Comparison of ENCODE assay signal across 19 cellular contexts in genomic region chr10:17076626-17077025, GRCh38. TPM values are rescaled to one million over a fixed set of nuclear protein-coding genes. Genes with fewer than 3 reads are reported as not detected.
A peak's percentile ranks its signal among the peaks of the same experiment; 100 is the strongest.
DNase-seq lines count a peak whose midpoint lies in the region; ATAC-seq and TF ChIP-seq lines count a peak whose summit lies in the region.
"Had no signal": no experiment of that assay in that cellular context is flagged by ENCODE, and none has a peak within 500 bp of the region (broad histone marks: within the 10 kb centered on the region; RNA-seq: fewer than 3 reads in every experiment).

No MANE protein-coding gene starts in this region.

- no peaks in the 10 kb centered on the region for H3K9me2 ChIP-seq in PC-9 (ENCODE audit: insufficient read depth)

- BruUV-seq in PC-9 (replicated peaks; lab: Mats Ljungman, UMichigan), result no TSS peak

- CTCF ChIA-PET in PC-9 (lab: Charles Lee), result no interaction called here
- CTCF ChIA-PET in activated CD4-positive, alpha-beta T cell treated with anti-CD3 and anti-CD28 coated beads, Interleukin-2, amount 10 ng/mL, durations not matched to agents 7 days and 5 days (lab: Charles Lee), result interaction anchor here (1.0 kb wide), 1 partner anchor 15 kb away, joined by 3 read pairs; no protein-coding TSS in a partner anchor

- H3K27me3 ChIP-seq in ACC112 (ENCODE audit: insufficient read depth, low read length) (no peaks in the 10 kb centered on the region), PC-9 (ENCODE audit: insufficient read depth, low read depth) (no peaks in the 10 kb centered on the region), osteoblast (ENCODE audit: insufficient read depth, low read length) (no peaks in the 10 kb centered on the region)
- H3K27me3 ChIP-seq: pancreas, Peyer's patch, suprapubic skin had no signal

- intact Hi-C loops in PC-9 (cut with micrococcal nuclease; ENCODE audit: unreplicated experiment), result no loop called here

- H3K4me2 ChIP-seq in PC-9 (no peak overlapping the region; the same call in 1 of the 2 replicates), osteoblast (ENCODE audit: insufficient read depth, low read length) (peak overlapping the region; percentile 68)

- H3K4me3 ChIP-seq in ACC112 (ENCODE audit: low read depth, low read length), result peak overlapping the region; percentile 56; the same call in 1 of the 2 replicates
- no peak overlapping the region for H3K4me3 ChIP-seq in PC-9
- H3K4me3 ChIP-seq in osteoblast (ENCODE audit: insufficient read depth, low read length), result no peak overlapping the region
- H3K4me3 ChIP-seq: pancreas, Peyer's patch, suprapubic skin had no signal

- no peak for TF ChIP-seq CTCF in PC-9 (conservative IDR thresholded peaks at IDR 0.05)
- no peak for TF ChIP-seq CTCF in osteoblast (IDR thresholded peaks at IDR 0.05; ENCODE audit: extremely low read depth, low read depth, low read length)

- peak overlapping the region; percentile 39 for H2AFZ ChIP-seq in ACC112 (ENCODE audit: low read length, unreplicated experiment)
- no peak overlapping the region for H2AFZ ChIP-seq in PC-9
- H2AFZ ChIP-seq in osteoblast (ENCODE audit: low read length), result peak overlapping the region; percentile 36

- H3K4me1 Mint-ChIP-seq in activated CD4-positive, alpha-beta T cell treated with anti-CD3 and anti-CD28 coated beads, Interleukin-2, amount 10 ng/mL, durations not matched to agents 7 days and 5 days, result peaks cover 8% of the 10 kb centered on the region

- no peaks in the 10 kb centered on the region for H3K36me3 ChIP-seq in ACC112 (ENCODE audit: insufficient read depth, low read length)
- H3K36me3 ChIP-seq in PC-9 (ENCODE audit: low read depth), result no peaks in the 10 kb centered on the region
- H3K36me3 ChIP-seq in osteoblast (ENCODE audit: insufficient read depth, low read length), result no peaks in the 10 kb centered on the region
- H3K36me3 ChIP-seq: pancreas, Peyer's patch, suprapubic skin had no signal

- no peaks in the 10 kb centered on the region for H3K9me3 Mint-ChIP-seq in activated CD4-positive, alpha-beta T cell treated with anti-CD3 and anti-CD28 coated beads, Interleukin-2, amount 10 ng/mL, durations not matched to agents 7 days and 5 days

- ATAC-seq in GM21786 (IDR thresholded peaks at IDR 0.05; ENCODE audit: unreplicated experiment), result no peak

- H3K27me3 Mint-ChIP-seq in activated CD4-positive, alpha-beta T cell treated with anti-CD3 and anti-CD28 coated beads, Interleukin-2, amount 10 ng/mL, durations not matched to agents 7 days and 5 days, result no peaks in the 10 kb centered on the region

- POLR2A ChIA-PET in PC-9 (lab: Charles Lee; ENCODE audit: unreplicated experiment), result no interaction called here
- POLR2A ChIA-PET in activated CD4-positive, alpha-beta T cell treated with anti-CD3 and anti-CD28 coated beads, Interleukin-2, amount 10 ng/mL, durations not matched to agents 7 days and 5 days (lab: Charles Lee), result no interaction called here

- H3K27ac ChIP-seq in ACC112 (ENCODE audit: low read depth, low read length), result peak overlapping the region; percentile 99
- peak overlapping the region; percentile 89; the same call in 1 of the 2 replicates for H3K27ac ChIP-seq in PC-9
- peak overlapping the region; percentile 95 for H3K27ac ChIP-seq in epithelial cell of prostate
- H3K27ac ChIP-seq in osteoblast (ENCODE audit: low read depth, low read length), result peak overlapping the region; percentile 94

- H3F3A ChIP-seq in PC-9 (ENCODE audit: insufficient read depth, low read depth), result peaks cover 9% of the 10 kb centered on the region

- H4K20me1 ChIP-seq in PC-9 (ENCODE audit: insufficient read depth) (no peaks in the 10 kb centered on the region), osteoblast (ENCODE audit: insufficient read depth, low read length) (no peaks in the 10 kb centered on the region)

- no peak overlapping the region for H3K4me3 Mint-ChIP-seq in activated CD4-positive, alpha-beta T cell treated with anti-CD3 and anti-CD28 coated beads, Interleukin-2, amount 10 ng/mL, durations not matched to agents 7 days and 5 days

- no peak for DNase-seq in PC-9
- DNase-seq in epithelial cell of prostate (ENCODE audit: low read depth, low spot score), result no peak
- no peak for DNase-seq in osteoblast (ENCODE audit: insufficient read length, low spot score, missing footprints)
- no peak for DNase-seq in globus pallidus (ENCODE audit: low spot score)
- no peak for DNase-seq in SW 1271 (lab: John Stamatoyannopoulos, UW)
- DNase-seq in activated CD4-positive, alpha-beta T cell treated with anti-CD3 and anti-CD28 coated beads, Interleukin-2, amount 10 ng/mL, durations not matched to agents 7 days and 5 days, result no peak
- DNase-seq: activated CD4-positive, alpha-beta T cell treated with anti-CD3 and anti-CD28 coated beads for 4 hours; activated naive CD4-positive, alpha-beta T cell treated with Interleukin-2 at 50 U/mL for 16 hours; anterior cingulate cortex; DMS153; foreskin melanocyte; NCI-H1436 treated with DMSO at 0.1 percent for 48 hours; NCI-H82; pancreas; Peyer's patch; stimulated activated CD4-positive, alpha-beta T cell treated with anti-CD3 and anti-CD28 coated beads, Interleukin-4, amount 100 ng/mL, for 1 hour had no signal

- H3K4me1 ChIP-seq in ACC112 (ENCODE audit: control insufficient read depth, insufficient read depth, low read length, unreplicated experiment) (peaks cover 47% of the 10 kb centered on the region), PC-9 (replicated peaks; ENCODE audit: insufficient read depth) (peaks cover 25% of the 10 kb centered on the region), osteoblast (ENCODE audit: insufficient read depth, low read length) (peaks cover 33% of the 10 kb centered on the region)
- H3K4me1 ChIP-seq: pancreas, Peyer's patch had no signal

- H3K9me3 ChIP-seq in PC-9 (ENCODE audit: insufficient read depth, low read depth) (no peaks in the 10 kb centered on the region), osteoblast (ENCODE audit: low read depth, low read length) (no peaks in the 10 kb centered on the region)
- H3K9me3 ChIP-seq: pancreas, Peyer's patch, suprapubic skin had no signal

- H3K36me3 Mint-ChIP-seq in activated CD4-positive, alpha-beta T cell treated with anti-CD3 and anti-CD28 coated beads, Interleukin-2, amount 10 ng/mL, durations not matched to agents 7 days and 5 days (ENCODE audit: low read depth), result peaks cover 2% of the 10 kb centered on the region

- no peak overlapping the region for H3K27ac Mint-ChIP-seq in activated CD4-positive, alpha-beta T cell treated with anti-CD3 and anti-CD28 coated beads, Interleukin-2, amount 10 ng/mL, durations not matched to agents 7 days and 5 days

- H3K79me2 ChIP-seq in ACC112 (ENCODE audit: control insufficient read depth, insufficient read depth, low read length, unreplicated experiment) (no peaks in the 10 kb centered on the region), PC-9 (ENCODE audit: low read depth) (no peaks in the 10 kb centered on the region), osteoblast (ENCODE audit: insufficient read depth, low read length) (no peaks in the 10 kb centered on the region)

RNA-seq across cellular contexts. Expression of gene CUBN, which starts 53.0 kb away (rescaled TPM):
- 0.07 and 0.28 TPM in 2 replicates for total RNA-seq in PC-9 (2021)
- 0.88 and 1.1 TPM in 2 replicates for total RNA-seq in osteoblast
- total RNA-seq in activated CD4-positive, alpha-beta T cell treated with anti-CD3 and anti-CD28 coated beads, Interleukin-2, amount 10 ng/mL, durations not matched to agents 7 days and 5 days, result 1 to 10 TPM; 2.4 to 2.5 TPM
